1 cellular context compared by ENCODE assay signal in genomic region chr2:219206442-219207253, GRCh38.
TF ChIP-seq lines count a peak whose summit lies in the region.

TSS of gene ZFAND2B (plus strand) at chr2:219206782. CDS start at chr2:219206988, 206 bp downstream.

TF ChIP-seq in HepG2, 621 proteins besides CTCF, POLR2A, EP300 and RAD21 (continued from another document and continues in another):
- TF ChIP-seq GMEB2 (CRISPR knock-in tag; IDR thresholded peaks at IDR 0.05; ENCODE audit: low read depth) (peak; percentile 89), RFX1 (IDR thresholded peaks at IDR 0.05) (no peak), SMYD3 (CRISPR knock-in tag; IDR thresholded peaks at IDR 0.05) (peak; percentile 51; the same call in 1 of the 2 replicates), MAX (IDR thresholded peaks at IDR 0.05) (peak; percentile 88; the same call in 1 of the 2 replicates), PCBP1 (IDR thresholded peaks at IDR 0.05; ENCODE audit: borderline replicate concordance, low read depth, low read length) (0 out of 2 replicates have a peak, but pooled peaks have one; percentile 23), ZKSCAN1 (IDR thresholded peaks at IDR 0.05; ENCODE audit: low read length) (no peak), U2AF1 (optimal IDR thresholded peaks at IDR 0.05; ENCODE audit: low read depth, low read length) (no peak), SRY (CRISPR knock-in tag; IDR thresholded peaks at IDR 0.05) (0 out of 2 replicates have a peak, but pooled peaks have one; percentile 10), ATRX (CRISPR knock-in tag; IDR thresholded peaks at IDR 0.05; ENCODE audit: borderline replicate concordance) (no peak), MAFK (conservative IDR thresholded peaks at IDR 0.05 in 1 of 2, IDR thresholded peaks at IDR 0.05 in 1 of 2; ENCODE audit: low read length in 2 of 2) (no peak), GATA4 (IDR thresholded peaks at IDR 0.05; ENCODE audit: borderline replicate concordance, low read depth) (peak; percentile 82), ZNF33A (CRISPR knock-in tag; IDR thresholded peaks at IDR 0.05; ENCODE audit: borderline replicate concordance) (no peak), KDM1A (CRISPR knock-in tag; IDR thresholded peaks at IDR 0.05) (no peak), CSRNP2 (CRISPR knock-in tag; conservative IDR thresholded peaks at IDR 0.05; ENCODE audit: low read depth) (no peak), NR2C2 (CRISPR knock-in tag; IDR thresholded peaks at IDR 0.05; ENCODE audit: borderline replicate concordance) (no peak), FOXO1 (CRISPR knock-in tag; IDR thresholded peaks at IDR 0.05) (peak; percentile 66), ZNF3 (CRISPR knock-in tag; IDR thresholded peaks at IDR 0.05) (no peak), ZNF407 (CRISPR knock-in tag; IDR thresholded peaks at IDR 0.05; ENCODE audit: not compliant biosample characterization) (no peak), ZIK1 (CRISPR knock-in tag; IDR thresholded peaks at IDR 0.05; ENCODE audit: borderline replicate concordance, low read depth) (no peak; the same call in 1 of the 2 replicates), THAP9 (CRISPR knock-in tag; IDR thresholded peaks at IDR 0.05; ENCODE audit: borderline replicate concordance) (peak; percentile 44; the same call in 1 of the 2 replicates), FIP1L1 (IDR thresholded peaks at IDR 0.05; ENCODE audit: borderline replicate concordance, insufficient read depth, low read depth, low read length) (peak; percentile 91; the same call in 1 of the 2 replicates), NPAS2 (CRISPR knock-in tag; IDR thresholded peaks at IDR 0.05; ENCODE audit: borderline replicate concordance) (no peak), ZNF501 (CRISPR knock-in tag; IDR thresholded peaks at IDR 0.05) (peak; percentile 81; the same call in 1 of the 2 replicates), ZNF367 (CRISPR knock-in tag; IDR thresholded peaks at IDR 0.05; ENCODE audit: borderline replicate concordance) (no peak), ZNF451 (CRISPR knock-in tag; IDR thresholded peaks at IDR 0.05) (peak; percentile 75; the same call in 1 of the 2 replicates), PAWR (CRISPR knock-in tag; IDR thresholded peaks at IDR 0.05; ENCODE audit: borderline replicate concordance) (no peak), ZBTB42 (CRISPR knock-in tag; IDR thresholded peaks at IDR 0.05) (no peak), JUND (CRISPR knock-in tag; IDR thresholded peaks at IDR 0.05) (0 out of 2 replicates have a peak, but pooled peaks have one; percentile 68), KIAA2018 (CRISPR knock-in tag; IDR thresholded peaks at IDR 0.05; ENCODE audit: borderline replicate concordance) (no peak), ATAD3A (CRISPR knock-in tag; IDR thresholded peaks at IDR 0.05) (no peak), ZFP91 (CRISPR knock-in tag; IDR thresholded peaks at IDR 0.05; ENCODE audit: borderline replicate concordance) (peak; percentile 91), ZFY (CRISPR knock-in tag; IDR thresholded peaks at IDR 0.05) (peak; percentile 82)
